Comparison of ENCODE assay signal across 8 cellular contexts in genomic region chr10:34739915-34740314, GRCh38.
A peak's percentile ranks its signal among the peaks of the same experiment; 100 is the strongest.
DNase-seq lines count a peak whose midpoint lies in the region; ATAC-seq and TF ChIP-seq lines count a peak whose summit lies in the region.

No MANE protein-coding gene starts in this region.

- DNase-seq in H4 (ENCODE audit: low spot score) (peak; percentile 80), NCI-H524 (lab: John Stamatoyannopoulos, UW) (peak; percentile 86 to 92), epidermal melanocyte (ENCODE audit: insufficient read length, low spot score) (peak; percentile 44), nephron progenitor cell (peak; percentile 71)
- DNase-seq in activated CD8-positive, alpha-beta memory T cell treated with anti-CD3 and anti-CD28 coated beads, Interleukin-2, amount 10 ng/mL, durations not matched to agents 7 days and 5 days: no peak
- DNase-seq in activated naive CD4-positive, alpha-beta T cell (lab: John Stamatoyannopoulos, UW): no peak
- no peak for DNase-seq in activated CD4-positive, CD25-positive, alpha-beta regulatory T cell (lab: John Stamatoyannopoulos, UW)

- CTCF ChIA-PET in activated CD8-positive, alpha-beta memory T cell treated with anti-CD3 and anti-CD28 coated beads, Interleukin-2, amount 10 ng/mL, durations not matched to agents 7 days and 5 days (lab: Charles Lee): no interaction called here

- no peaks in the 10 kb centered on the region for H3K27me3 Mint-ChIP-seq in nephron progenitor cell (ENCODE audit: low read depth, poor library complexity)
- peaks cover 11% of the 10 kb centered on the region for H3K27me3 Mint-ChIP-seq in activated CD8-positive, alpha-beta memory T cell treated with anti-CD3 and anti-CD28 coated beads, Interleukin-2, amount 10 ng/mL, durations not matched to agents 7 days and 5 days

- peaks cover 68% of the 10 kb centered on the region for H3K4me1 Mint-ChIP-seq in nephron progenitor cell
- H3K4me1 Mint-ChIP-seq in activated CD8-positive, alpha-beta memory T cell treated with anti-CD3 and anti-CD28 coated beads, Interleukin-2, amount 10 ng/mL, durations not matched to agents 7 days and 5 days: no peaks in the 10 kb centered on the region

- TF ChIP-seq CTCF in nephron progenitor cell (IDR thresholded peaks at IDR 0.05): no peak

- H3K36me3 Mint-ChIP-seq in nephron progenitor cell (ENCODE audit: low read depth): no peaks in the 10 kb centered on the region
- no peaks in the 10 kb centered on the region for H3K36me3 Mint-ChIP-seq in activated CD8-positive, alpha-beta memory T cell treated with anti-CD3 and anti-CD28 coated beads, Interleukin-2, amount 10 ng/mL, durations not matched to agents 7 days and 5 days

- no peak for ATAC-seq in activated CD8-positive, alpha-beta memory T cell treated with anti-CD3 and anti-CD28 coated beads, Interleukin-2, amount 10 ng/mL, durations not matched to agents 7 days and 5 days
- no peak for ATAC-seq in GM21619 (IDR thresholded peaks at IDR 0.05; ENCODE audit: unreplicated experiment)

- H3K4me3 Mint-ChIP-seq in nephron progenitor cell: peak overlapping the region; percentile 69
- no peak overlapping the region for H3K4me3 Mint-ChIP-seq in activated CD8-positive, alpha-beta memory T cell treated with anti-CD3 and anti-CD28 coated beads, Interleukin-2, amount 10 ng/mL, durations not matched to agents 7 days and 5 days

- peak overlapping the region; percentile 94 for H3K27ac Mint-ChIP-seq in nephron progenitor cell
- H3K27ac Mint-ChIP-seq in activated CD8-positive, alpha-beta memory T cell treated with anti-CD3 and anti-CD28 coated beads, Interleukin-2, amount 10 ng/mL, durations not matched to agents 7 days and 5 days: no peak overlapping the region

- H3K9me3 Mint-ChIP-seq in nephron progenitor cell: no peaks in the 10 kb centered on the region
- H3K9me3 Mint-ChIP-seq in activated CD8-positive, alpha-beta memory T cell treated with anti-CD3 and anti-CD28 coated beads, Interleukin-2, amount 10 ng/mL, durations not matched to agents 7 days and 5 days (ENCODE audit: low read depth): no peaks in the 10 kb centered on the region

Comparison
In these comparisons a context has a peak if more than half of its experiments do, and no peak if none do; other contexts are left out.
1. DNase-seq: peak in H4 (single experiment), NCI-H524 (2 of 2), epidermal melanocyte (single experiment) and nephron progenitor cell (single experiment); none in activated CD8-positive, alpha-beta memory T cell treated with anti-CD3 and anti-CD28 coated beads, Interleukin-2, amount 10 ng/mL, durations not matched to agents 7 days and 5 days (single experiment), activated naive CD4-positive, alpha-beta T cell (0 of 4) and activated CD4-positive, CD25-positive, alpha-beta regulatory T cell (0 of 4).